ENCODE assay signal across 7 cellular contexts in the genomic region with DNA sequence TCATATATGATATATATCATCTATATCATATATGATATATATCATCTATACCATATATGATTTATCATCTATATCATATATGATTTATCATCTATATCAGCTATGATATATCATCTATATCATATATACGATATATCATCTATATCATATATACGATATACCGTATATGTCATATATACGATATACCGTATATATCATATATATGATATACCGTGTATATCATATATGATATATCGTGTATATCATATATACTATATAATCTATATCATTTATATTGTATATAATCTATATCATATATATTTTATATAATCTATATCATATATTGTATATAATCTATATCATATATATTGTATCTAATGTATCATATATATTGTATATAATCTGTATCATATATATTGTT. TPM values are rescaled to one million over a fixed set of nuclear protein-coding genes. Genes with fewer than 3 reads are reported as not detected.
"Had no signal": no experiment of that assay in that cellular context is flagged by ENCODE, and none has a peak within 500 bp of the region (broad histone marks: within the 10 kb centered on the region; RNA-seq: fewer than 3 reads in every experiment).

No MANE protein-coding gene starts in this region.

RNA-seq across cellular contexts. Expression of a gene that starts 55.9 kb away (rescaled TPM):
- total RNA-seq: dermis microvascular lymphatic vessel endothelial cell, endothelial cell of umbilical vein, epithelial cell of proximal tubule, esophagus mucosa, esophagus squamous epithelium, foreskin keratinocyte, gastrocnemius medialis had no signal
- polyA plus RNA-seq: endothelial cell of umbilical vein had no signal
